9 cellular contexts compared by ENCODE assay signal in genomic region chr9:137095664-137096517, GRCh38. TPM values are rescaled to one million over a fixed set of nuclear protein-coding genes. Genes with fewer than 3 reads are reported as not detected.
DNase-seq lines count a peak whose midpoint lies in the region; ATAC-seq, FAIRE-seq and TF ChIP-seq lines count a peak whose summit lies in the region.
"Had no signal": no experiment of that assay in that cellular context is flagged by ENCODE, and none has a peak within 500 bp of the region (broad histone marks: within the 10 kb centered on the region; RNA-seq: fewer than 3 reads in every experiment).

No MANE protein-coding gene starts in this region.

- H3K27me3 ChIP-seq in K562 (ENCODE audit: control insufficient read depth in 2 of 2, insufficient read depth in 2 of 2, low read length in 2 of 2) = no peaks in the 10 kb centered on the region
- H3K27me3 ChIP-seq: SJSA1 had no signal

- H4K20me1 ChIP-seq in K562 (replicated peaks; ENCODE audit: control insufficient read depth, insufficient read depth, low read length) = no peaks in the 10 kb centered on the region

- WGBS in K562 (ENCODE audit: insufficient coverage, low coverage, missing lambda C conversion rate) = 83% methylated on average over 29 of the region's 30 CpGs

- no peak for TF ChIP-seq RAD21 in K562 (CRISPR knock-in tag; conservative IDR thresholded peaks at IDR 0.05 in 1 of 2, IDR thresholded peaks at IDR 0.05 in 1 of 2)

- DNase-seq in T-helper 2 cell (peak; percentile 65 to 96 (median 84)), K562 (ENCODE audit: extremely low read depth in 1 of 4, low spot score in 3 of 4) (peak in 3 of 4 experiments; percentile 27 to 44 (median 35)), glomerular visceral epithelial cell (ENCODE audit: extremely low spot score) (no peak), NCI-H187 treated with DMSO at 0.1 percent for 48 hours (lab: John Stamatoyannopoulos, UW) (no peak)
- peak; percentile 46 for DNase-seq in stimulated activated CD8-positive, alpha-beta memory T cell treated with anti-CD3 and anti-CD28 coated beads, Interleukin-15, amount 100 ng/mL, for 24 hours (ENCODE audit: low read depth)

- in situ Hi-C loops in K562 (cut with MboI) = no loop called here

- H3K9me3 ChIP-seq in K562 (replicated peaks; ENCODE audit: control insufficient read depth, insufficient read depth, low read depth, low read length) = no peaks in the 10 kb centered on the region; the same call in 1 of the 2 replicates
- H3K9me3 ChIP-seq: SJSA1 had no signal

- peak in 2 of 3 experiments; percentile 18 to 34; a peak in 1 of 6 replicates for TF ChIP-seq CTCF in K562 (IDR thresholded peaks at IDR 0.05 in 2 of 3, conservative IDR thresholded peaks at IDR 0.05 in 1 of 3; ENCODE audit: insufficient read depth in 2 of 3, low read depth in 1 of 3, low read length in 3 of 3)

- TF ChIP-seq EP300 in K562 (IDR thresholded peaks at IDR 0.05; ENCODE audit: low read length) = no peak

- POLR2A ChIA-PET in K562 (lab: Yijun Ruan, JAX) = interaction anchor here (0.6 to 3.3 kb wide), 3 partner anchors 8 to 599 kb away, joined by 3 to 18 read pairs (median 3); partner anchors contain the start of gene MAN1B1

- CTCF ChIA-PET in K562 (lab: Yijun Ruan, JAX; ENCODE audit: low intra/inter-chr PET ratio) = no interaction called here

- no peak overlapping the region for H3K9ac ChIP-seq in K562 (ENCODE audit: insufficient read depth in 1 of 2, low read depth in 2 of 2, low read length in 2 of 2)

- no peak overlapping the region for H3K4me2 ChIP-seq in K562 (ENCODE audit: insufficient read depth, low read length)

- H3K4me1 ChIP-seq in K562 (replicated peaks in 1 of 2; ENCODE audit: control insufficient read depth in 2 of 2, insufficient read depth in 2 of 2, low read length in 2 of 2) = peaks cover 0 to 11% of the 10 kb centered on the region in 2 experiments; a peak in 1 of 5 replicates
- H3K4me1 ChIP-seq: SJSA1 had no signal

- peaks cover 60% of the 10 kb centered on the region; the same call in 2 of the 3 replicates for H3K36me3 ChIP-seq in K562 (ENCODE audit: control insufficient read depth, insufficient read depth, low read length)

- TF ChIP-seq POLR2A in K562 (conservative IDR thresholded peaks at IDR 0.05) = no peak

- no TSS peak for BruUV-seq in K562 (replicated peaks; lab: Mats Ljungman, UMichigan)

- H2AFZ ChIP-seq in K562 (ENCODE audit: low read depth, low read length) = no peak overlapping the region

- FAIRE-seq in K562 (lab: Jason Lieb, UNC) = no peak

- no peak overlapping the region for H3K4me3 ChIP-seq in K562
- H3K4me3 ChIP-seq: SJSA1 had no signal

- no peaks in the 10 kb centered on the region for H3K79me2 ChIP-seq in K562 (ENCODE audit: control insufficient read depth, insufficient read depth, low read length)

- ATAC-seq in GM18511 (IDR thresholded peaks at IDR 0.05; ENCODE audit: unreplicated experiment) = peak; percentile 93
- ATAC-seq in HG02763 (IDR thresholded peaks at IDR 0.05; ENCODE audit: unreplicated experiment) = peak; percentile 54
- ATAC-seq in K562 = peak; percentile 90
- ATAC-seq in HG03354 (IDR thresholded peaks at IDR 0.05; ENCODE audit: poor library complexity, severe bottlenecking, unreplicated experiment) = no peak

- intact Hi-C loops in K562 (cut with micrococcal nuclease) = no loop called here

- no peak overlapping the region for H3K27ac ChIP-seq in K562 (ENCODE audit: extremely low read depth, low read depth, low read length)
- H3K27ac ChIP-seq: SJSA1 had no signal

- H3K9me1 ChIP-seq in K562 (ENCODE audit: control insufficient read depth, insufficient read depth, low read length) = no peaks in the 10 kb centered on the region

RNA-seq across cellular contexts. Expression of gene MAN1B1, which starts 9.1 kb away (rescaled TPM):
- total RNA-seq in K562 (2011; cell fraction: chromatin; rRNA removed; ENCODE audit: low replicate concordance) = 158 and 355 TPM in 2 replicates
- total RNA-seq in K562 (2011; cell fraction: nucleolus; rRNA removed) = 181 and 194 TPM in 2 replicates
- 119 and 136 TPM in 2 replicates for total RNA-seq in K562 (2011; cell fraction: nucleoplasm; rRNA removed)
- total RNA-seq in K562 (2014; rRNA removed) = 30.1 and 35.1 TPM in 2 replicates
- 14.4 and 14.8 TPM in 2 replicates for total RNA-seq in K562 (2014; rRNA removed; fragmentation: Illumina TruSeq; extraction: Trizol)
- 21.0 and 21.6 TPM in 2 replicates for total RNA-seq in K562 (2015; rRNA removed; fragmentation: Illumina TruSeq; extraction: Trizol)
- 33.9 and 36.6 TPM in 2 replicates for total RNA-seq in K562 (2021)
- 27.3 and 40.1 TPM in 2 replicates for polyA plus RNA-seq in K562 (2011; rRNA removed)
- polyA plus RNA-seq in K562 (2011; cell fraction: cytosol; rRNA removed) = 33.0 and 35.1 TPM in 2 replicates
- polyA plus RNA-seq in K562 (2011; cell fraction: nucleus; rRNA removed) = 128 and 134 TPM in 2 replicates
- polyA plus RNA-seq in K562 (2012) = 25.3 and 58.7 TPM in 2 replicates
- polyA plus RNA-seq in K562 (2014; fragmentation: Illumina TruSeq; extraction: Trizol) = 23.8 and 31.3 TPM in 2 replicates
- under 1 TPM; 0.55 to 0.89 TPM for polyA plus RNA-seq in K562 (2014; fragmentation: Nextera tagmentation; extraction: Ambion mirVana)
- polyA plus RNA-seq in K562 (2014; rRNA removed) = 29.6 and 33.6 TPM in 2 replicates
- polyA minus RNA-seq in K562 (2011; rRNA and poly(A)+ RNA removed) = 32.0 and 36.7 TPM in 2 replicates
- 17.1 and 24.8 TPM in 2 replicates for polyA minus RNA-seq in K562 (2011; cell fraction: cytosol; rRNA and poly(A)+ RNA removed)
- polyA minus RNA-seq in K562 (2011; cell fraction: nucleus; rRNA and poly(A)+ RNA removed) = 38.5 and 64.6 TPM in 2 replicates

RNA-seq across cellular contexts. Expression of gene UAP1L1, which starts 18.6 kb away (rescaled TPM):
- total RNA-seq in K562 (2011; cell fraction: chromatin; rRNA removed; ENCODE audit: low replicate concordance) = 10.1 and 23.7 TPM in 2 replicates
- total RNA-seq in K562 (2011; cell fraction: nucleolus; rRNA removed) = 16.3 and 18.0 TPM in 2 replicates
- 9.3 and 10.3 TPM in 2 replicates for total RNA-seq in K562 (2011; cell fraction: nucleoplasm; rRNA removed)
- total RNA-seq in K562 (2014; rRNA removed) (3.7 and 5.1 TPM in 2 replicates), K562 (2014; rRNA removed; fragmentation: Illumina TruSeq; extraction: Trizol) (1.5 and 1.6 TPM in 2 replicates), K562 (2015; rRNA removed; fragmentation: Illumina TruSeq; extraction: Trizol) (5.1 and 5.2 TPM in 2 replicates), K562 (2021) (8.6 and 8.8 TPM in 2 replicates)
- polyA plus RNA-seq in K562 (2011; rRNA removed) (1.5 and 3.0 TPM in 2 replicates), K562 (2014; fragmentation: Illumina TruSeq; extraction: Trizol) (5.2 and 5.3 TPM in 2 replicates), K562 (2014; fragmentation: Nextera tagmentation; extraction: Ambion mirVana) (under 1 TPM; 0.20 to 0.29 TPM), K562 (2014; rRNA removed) (5.0 and 7.1 TPM in 2 replicates)
- 2.4 and 2.6 TPM in 2 replicates for polyA plus RNA-seq in K562 (2011; cell fraction: cytosol; rRNA removed)
- 17.8 and 18.3 TPM in 2 replicates for polyA plus RNA-seq in K562 (2011; cell fraction: nucleus; rRNA removed)
- 6.6 and 13.1 TPM in 2 replicates for polyA plus RNA-seq in K562 (2012)
- 0.69 and 0.74 TPM in 2 replicates for polyA minus RNA-seq in K562 (2011; rRNA and poly(A)+ RNA removed)
- polyA minus RNA-seq in K562 (2011; cell fraction: cytosol; rRNA and poly(A)+ RNA removed) = 1.4 and 1.5 TPM in 2 replicates
- 3.0 and 4.1 TPM in 2 replicates for polyA minus RNA-seq in K562 (2011; cell fraction: nucleus; rRNA and poly(A)+ RNA removed)

RNA-seq across cellular contexts. Expression of gene DPP7, which starts 18.6 kb away (rescaled TPM):
- 175 and 615 TPM in 2 replicates for total RNA-seq in K562 (2011; cell fraction: chromatin; rRNA removed; ENCODE audit: low replicate concordance)
- 837 and 852 TPM in 2 replicates for total RNA-seq in K562 (2011; cell fraction: nucleolus; rRNA removed)
- 311 and 347 TPM in 2 replicates for total RNA-seq in K562 (2011; cell fraction: nucleoplasm; rRNA removed)
- total RNA-seq in K562 (2014; rRNA removed) (231 and 272 TPM in 2 replicates), K562 (2014; rRNA removed; fragmentation: Illumina TruSeq; extraction: Trizol) (11.3 and 24.9 TPM in 2 replicates), K562 (2015; rRNA removed; fragmentation: Illumina TruSeq; extraction: Trizol) (140 and 141 TPM in 2 replicates), K562 (2021) (311 and 322 TPM in 2 replicates)
- polyA plus RNA-seq in K562 (2011; rRNA removed) (132 and 158 TPM in 2 replicates), K562 (2014; fragmentation: Illumina TruSeq; extraction: Trizol) (48.4 and 105 TPM in 2 replicates), K562 (2014; fragmentation: Nextera tagmentation; extraction: Ambion mirVana) (1 to 10 TPM in 1 of 2 experiments, under 1 TPM in 1; 0.99 to 4.1 TPM), K562 (2014; rRNA removed) (352 and 365 TPM in 2 replicates)
- 141 and 377 TPM in 2 replicates for polyA plus RNA-seq in K562 (2011; cell fraction: cytosol; rRNA removed)
- 1,627 and 2,902 TPM in 2 replicates for polyA plus RNA-seq in K562 (2011; cell fraction: nucleus; rRNA removed)
- 245 and 282 TPM in 2 replicates for polyA plus RNA-seq in K562 (2012)
- 9.4 and 25.8 TPM in 2 replicates for polyA minus RNA-seq in K562 (2011; rRNA and poly(A)+ RNA removed)
- 61.7 and 63.0 TPM in 2 replicates for polyA minus RNA-seq in K562 (2011; cell fraction: cytosol; rRNA and poly(A)+ RNA removed)
- 112 and 134 TPM in 2 replicates for polyA minus RNA-seq in K562 (2011; cell fraction: nucleus; rRNA and poly(A)+ RNA removed)

RNA-seq across cellular contexts. Expression of gene SAPCD2, which starts 25.5 kb away (rescaled TPM):
- total RNA-seq in K562 (2011; cell fraction: chromatin; rRNA removed; ENCODE audit: low replicate concordance) = 12.7 and 42.0 TPM in 2 replicates
- total RNA-seq in K562 (2011; cell fraction: nucleolus; rRNA removed) = 49.3 and 51.2 TPM in 2 replicates
- 20.6 and 22.4 TPM in 2 replicates for total RNA-seq in K562 (2011; cell fraction: nucleoplasm; rRNA removed)
- total RNA-seq in K562 (2014; rRNA removed) = 91.8 and 115 TPM in 2 replicates
- total RNA-seq in K562 (2014; rRNA removed; fragmentation: Illumina TruSeq; extraction: Trizol) = 13.1 and 15.8 TPM in 2 replicates
- total RNA-seq in K562 (2015; rRNA removed; fragmentation: Illumina TruSeq; extraction: Trizol) = 40.8 and 42.4 TPM in 2 replicates
- total RNA-seq in K562 (2021) = 72.1 and 78.8 TPM in 2 replicates
- polyA plus RNA-seq in K562 (2011; rRNA removed) = 18.8 and 24.2 TPM in 2 replicates
- 28.2 and 80.8 TPM in 2 replicates for polyA plus RNA-seq in K562 (2011; cell fraction: cytosol; rRNA removed)
- 42.6 and 60.8 TPM in 2 replicates for polyA plus RNA-seq in K562 (2011; cell fraction: nucleus; rRNA removed)
- polyA plus RNA-seq in K562 (2012) = 27.0 and 33.0 TPM in 2 replicates
- 18.3 and 41.2 TPM in 2 replicates for polyA plus RNA-seq in K562 (2014; fragmentation: Illumina TruSeq; extraction: Trizol)
- polyA plus RNA-seq in K562 (2014; fragmentation: Nextera tagmentation; extraction: Ambion mirVana) = 1 to 10 TPM; 3.4 to 3.7 TPM
- polyA plus RNA-seq in K562 (2014; rRNA removed) = 56.5 and 67.8 TPM in 2 replicates
- 6.7 and 11.1 TPM in 2 replicates for polyA minus RNA-seq in K562 (2011; rRNA and poly(A)+ RNA removed)
- 29.9 and 32.2 TPM in 2 replicates for polyA minus RNA-seq in K562 (2011; cell fraction: cytosol; rRNA and poly(A)+ RNA removed)
- polyA minus RNA-seq in K562 (2011; cell fraction: nucleus; rRNA and poly(A)+ RNA removed) = 16.6 and 17.5 TPM in 2 replicates

RNA-seq across cellular contexts. Expression of gene ENTPD2, which starts 42.0 kb away (rescaled TPM):
- total RNA-seq in K562 (2011; cell fraction: chromatin; rRNA removed; ENCODE audit: low replicate concordance) = 1.2 and 5.3 TPM in 2 replicates
- 3.3 and 4.3 TPM in 2 replicates for total RNA-seq in K562 (2011; cell fraction: nucleolus; rRNA removed)
- 2.6 and 2.9 TPM in 2 replicates for total RNA-seq in K562 (2011; cell fraction: nucleoplasm; rRNA removed)
- total RNA-seq in K562 (2014; rRNA removed) (0.12 and 0.14 TPM in 2 replicates), K562 (2014; rRNA removed; fragmentation: Illumina TruSeq; extraction: Trizol) (not detected in 2 replicates), K562 (2015; rRNA removed; fragmentation: Illumina TruSeq; extraction: Trizol) (not detected in 2 replicates), K562 (2021) (0.60 and 0.85 TPM in 2 replicates)
- polyA plus RNA-seq in K562 (2011; rRNA removed) (0.11 and 0.51 TPM in 2 replicates), K562 (2014; fragmentation: Illumina TruSeq; extraction: Trizol) (0.17 and 0.21 TPM in 2 replicates), K562 (2014; fragmentation: Nextera tagmentation; extraction: Ambion mirVana) (under 1 TPM in 1 of 2 experiments, not detected in 1; 0.04 TPM), K562 (2014; rRNA removed) (0.22 TPM in 1 of 2 replicates, not detected in the other)
- polyA plus RNA-seq in K562 (2011; cell fraction: cytosol; rRNA removed) = 0.22 and 0.41 TPM in 2 replicates
- 4.8 and 5.7 TPM in 2 replicates for polyA plus RNA-seq in K562 (2011; cell fraction: nucleus; rRNA removed)
- polyA plus RNA-seq in K562 (2012) = 0.15 and 0.23 TPM in 2 replicates
- polyA minus RNA-seq in K562 (2011; rRNA and poly(A)+ RNA removed) = not detected in 2 replicates
- 0.57 and 1.3 TPM in 2 replicates for polyA minus RNA-seq in K562 (2011; cell fraction: cytosol; rRNA and poly(A)+ RNA removed)
- 0.94 and 1.2 TPM in 2 replicates for polyA minus RNA-seq in K562 (2011; cell fraction: nucleus; rRNA and poly(A)+ RNA removed)
- total RNA-seq: SJSA1 had no signal

Comparison
In these comparisons a context has a peak if more than half of its experiments do, and no peak if none do; other contexts are left out.
1. DNase-seq: peak in T-helper 2 cell (5 of 5), K562 (3 of 4) and stimulated activated CD8-positive, alpha-beta memory T cell treated with anti-CD3 and anti-CD28 coated beads, Interleukin-15, amount 100 ng/mL, for 24 hours (single experiment); none in glomerular visceral epithelial cell (single experiment) and NCI-H187 treated with DMSO at 0.1 percent for 48 hours (single experiment).